In the genomic region with DNA sequence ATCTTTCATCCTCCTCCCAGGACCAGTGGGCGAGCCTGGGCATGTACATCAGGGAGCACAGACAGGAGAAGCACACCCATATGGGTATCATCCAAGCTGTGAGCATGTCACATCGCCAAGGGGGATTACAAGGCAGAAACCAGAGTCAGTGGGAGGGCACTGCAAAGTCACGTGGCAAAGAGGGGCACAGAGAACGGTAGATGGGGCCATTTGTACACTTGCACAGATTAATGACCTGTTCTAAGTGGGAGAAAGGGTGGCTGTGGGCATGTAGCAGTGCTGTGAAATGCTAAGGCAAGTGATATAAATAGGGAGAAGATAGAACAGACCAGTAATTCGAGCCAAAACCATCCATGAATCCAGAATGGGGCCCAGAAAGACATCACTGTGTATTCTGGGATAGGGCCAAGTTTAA, we compare ENCODE assay signal across 13 cellular contexts.
A peak's percentile ranks its signal among the peaks of the same experiment; 100 is the strongest.
DNase-seq lines count a peak whose midpoint lies in the region; ATAC-seq and TF ChIP-seq lines count a peak whose summit lies in the region.
"Had no signal": no experiment of that assay in that cellular context is flagged by ENCODE, and none has a peak within 500 bp of the region (broad histone marks: within the 10 kb centered on the region; RNA-seq: fewer than 3 reads in every experiment).

No MANE protein-coding gene starts in this region.

- DNase-seq in EH (ENCODE audit: low read depth) (peak; percentile 64), NCI-H146 (lab: John Stamatoyannopoulos, UW) (peak; percentile 70), activated B cell treated with CpG ODN at 0.5 μM for 24 hours (no peak), epidermal melanocyte (ENCODE audit: insufficient read length, low spot score) (no peak), H9 (no peak)
- DNase-seq: NCI-H82 had no signal

- H4K20me1 ChIP-seq in H9 (ENCODE audit: control insufficient read depth, insufficient read depth, insufficient read length): no peaks in the 10 kb centered on the region

- no peak overlapping the region for H2BK12ac ChIP-seq in H9 (ENCODE audit: insufficient read length, low read depth, low read length)

- H2BK15ac ChIP-seq in H9 (ENCODE audit: low read depth, low read length): no peak overlapping the region

- TF ChIP-seq CTCF in activated B cell treated with CpG ODN at 0.5 μM for 24 hours (IDR thresholded peaks at IDR 0.05) (no peak), H9 (conservative IDR thresholded peaks at IDR 0.05) (no peak), gastroesophageal sphincter (IDR thresholded peaks at IDR 0.05) (no peak)

- H3K27ac ChIP-seq in muscle layer of colon (ENCODE audit: low read depth, low read length) (peak overlapping the region; percentile 24), H9 (ENCODE audit: insufficient read length, low read depth, low read length) (no peak overlapping the region), gastroesophageal sphincter (no peak overlapping the region)
- H3K27ac ChIP-seq: breast epithelium, thyroid gland, VCaP had no signal

- H3K4me1 ChIP-seq in muscle layer of colon (ENCODE audit: insufficient read depth, low read length) (peaks cover 23% of the 10 kb centered on the region), H9 (ENCODE audit: insufficient read depth, low read length) (no peaks in the 10 kb centered on the region), gastroesophageal sphincter (no peaks in the 10 kb centered on the region)
- H3K4me1 ChIP-seq: breast epithelium had no signal

- H2BK5ac ChIP-seq in H9 (ENCODE audit: insufficient read length, low read length): no peak overlapping the region

- H3K9ac ChIP-seq in muscle layer of colon (ENCODE audit: low read length) (no peak overlapping the region), H9 (ENCODE audit: extremely low read depth, insufficient read length, low read length) (no peak overlapping the region)

- H4K8ac ChIP-seq in H9 (replicated peaks; ENCODE audit: insufficient read length, low read depth, low read length): no peak overlapping the region

- no peak overlapping the region for H3T11ph ChIP-seq in H9 (ENCODE audit: low read length)

- WGBS in H9 (ENCODE audit: extremely low coverage, insufficient read length, low lambda C conversion rate): no CpG with 5 or more reads among the region's 5 CpGs
- WGBS in gastroesophageal sphincter (ENCODE audit: low coverage in 1 of 2), 2 donors: 43 to 51% methylated on average over 1 to 4 of the region's 5 CpGs

- H2BK20ac ChIP-seq in H9 (ENCODE audit: low read depth, low read length, poor library complexity, severe bottlenecking): no peak overlapping the region

- no peak overlapping the region for H4K5ac ChIP-seq in H9 (ENCODE audit: insufficient read length, low read depth, low read length)

- H2BK120ac ChIP-seq in H9 (ENCODE audit: low read depth, low read length, poor library complexity, severe bottlenecking): no peak overlapping the region

- no peak overlapping the region for H3K4ac ChIP-seq in H9 (ENCODE audit: low read depth, low read length)

- H2AK5ac ChIP-seq in H9 (ENCODE audit: insufficient read length, low read length): no peak overlapping the region

- ATAC-seq in activated B cell treated with CpG ODN at 0.5 μM for 24 hours (ENCODE audit: low read depth) (no peak), gastroesophageal sphincter (no peak), GM18498 (IDR thresholded peaks at IDR 0.05; ENCODE audit: unreplicated experiment) (no peak)

- no peaks in the 10 kb centered on the region for H3K27me3 Mint-ChIP-seq in activated B cell treated with CpG ODN at 0.5 μM for 24 hours
- H3K27me3 Mint-ChIP-seq in H9 (ENCODE audit: low read depth): no peaks in the 10 kb centered on the region; the same call in 1 of the 2 replicates

- H3K18ac ChIP-seq in H9 (ENCODE audit: insufficient read length, low read depth, low read length): no peak overlapping the region

- H3K36me3 ChIP-seq in muscle layer of colon (ENCODE audit: insufficient read depth, low read length) (no peaks in the 10 kb centered on the region), gastroesophageal sphincter (no peaks in the 10 kb centered on the region)
- H3K36me3 ChIP-seq: breast epithelium, thyroid gland had no signal

- TF ChIP-seq POLR2A in gastroesophageal sphincter (IDR thresholded peaks at IDR 0.05): no peak

- H3K27ac Mint-ChIP-seq in activated B cell treated with CpG ODN at 0.5 μM for 24 hours (peak overlapping the region; percentile 19), H9 (peak overlapping the region in 1 of 3 experiments; percentile 45; a peak in 3 of 7 replicates)
- H3K27ac Mint-ChIP-seq: mesothelial cell of epicardium had no signal

- no peak overlapping the region for H3K4me2 ChIP-seq in H9 (ENCODE audit: insufficient read depth, insufficient read length, low read length)

- H3K56ac ChIP-seq in H9 (ENCODE audit: insufficient read length, low read depth, low read length): no peak overlapping the region

- CTCF ChIA-PET in activated B cell treated with CpG ODN at 0.5 μM for 24 hours (lab: Charles Lee): no interaction called here

- H3K79me2 ChIP-seq in H9 (ENCODE audit: insufficient read depth, low read length): no peaks in the 10 kb centered on the region

- H3K23ac ChIP-seq in H9 (ENCODE audit: insufficient read length, low read depth, low read length): no peak overlapping the region

- no peak overlapping the region for H4K91ac ChIP-seq in H9 (ENCODE audit: insufficient read length, low read depth, low read length)

- no peak overlapping the region for H3K14ac ChIP-seq in H9 (ENCODE audit: insufficient read depth, low read length)

- POLR2A ChIA-PET in activated B cell treated with CpG ODN at 0.5 μM for 24 hours (lab: Charles Lee): no interaction called here

- H3K27me3 ChIP-seq in muscle layer of colon (ENCODE audit: control insufficient read depth in 1 of 2, insufficient read depth in 2 of 2, low read length in 2 of 2): no peaks in the 10 kb centered on the region
- no peaks in the 10 kb centered on the region for H3K27me3 ChIP-seq in H9 (ENCODE audit: insufficient read depth, low read length)
- no peaks in the 10 kb centered on the region for H3K27me3 ChIP-seq in gastroesophageal sphincter
- H3K27me3 ChIP-seq: breast epithelium, thyroid gland had no signal

- H3K79me1 ChIP-seq in H9 (ENCODE audit: insufficient read depth, low read depth, low read length, poor library complexity, severe bottlenecking): no peaks in the 10 kb centered on the region

- H3K9me3 ChIP-seq in muscle layer of colon (ENCODE audit: low read length): no peaks in the 10 kb centered on the region
- no peaks in the 10 kb centered on the region for H3K9me3 ChIP-seq in H9 (ENCODE audit: control insufficient read depth, low read depth, low read length)
- no peaks in the 10 kb centered on the region for H3K9me3 ChIP-seq in gastroesophageal sphincter
- H3K9me3 ChIP-seq: breast epithelium, thyroid gland had no signal

- H3K36me3 Mint-ChIP-seq in activated B cell treated with CpG ODN at 0.5 μM for 24 hours (ENCODE audit: low read depth): peaks cover 22% of the 10 kb centered on the region
- no peaks in the 10 kb centered on the region for H3K36me3 Mint-ChIP-seq in H9 (ENCODE audit: insufficient read depth in 1 of 3, low read depth in 3 of 3)
- H3K36me3 Mint-ChIP-seq: mesothelial cell of epicardium had no signal

- intact Hi-C loops in activated B cell treated with CpG ODN at 0.5 μM for 24 hours (cut with micrococcal nuclease): no loop called here

- no peak overlapping the region for H2AFZ ChIP-seq in H9 (ENCODE audit: low read length)

- no peak for TF ChIP-seq EP300 in gastroesophageal sphincter (IDR thresholded peaks at IDR 0.05)

- no peaks in the 10 kb centered on the region for H3K23me2 ChIP-seq in H9 (ENCODE audit: insufficient read length, low read depth, low read length, poor library complexity, severe bottlenecking)

- H3K9me3 Mint-ChIP-seq in activated B cell treated with CpG ODN at 0.5 μM for 24 hours: no peaks in the 10 kb centered on the region
- no peaks in the 10 kb centered on the region for H3K9me3 Mint-ChIP-seq in H9
- H3K9me3 Mint-ChIP-seq: mesothelial cell of epicardium had no signal

- peaks cover 82% of the 10 kb centered on the region for H3K4me1 Mint-ChIP-seq in activated B cell treated with CpG ODN at 0.5 μM for 24 hours
- H3K4me1 Mint-ChIP-seq in H9: peaks cover 13 to 17% of the 10 kb centered on the region in 2 experiments

- H3K4me3 Mint-ChIP-seq in activated B cell treated with CpG ODN at 0.5 μM for 24 hours (no peak overlapping the region), H9 (no peak overlapping the region)
- H3K4me3 Mint-ChIP-seq: mesothelial cell of epicardium had no signal

- H3K4me3 ChIP-seq in muscle layer of colon (ENCODE audit: low read depth in 1 of 2, low read length in 2 of 2) (no peak overlapping the region), gastroesophageal sphincter (no peak overlapping the region)
- H3K4me3 ChIP-seq: breast epithelium, thyroid gland had no signal

Comparison
In these comparisons a context has a peak if more than half of its experiments do, and no peak if none do; other contexts are left out.
1. DNase-seq: peak in EH (single experiment) and NCI-H146 (single experiment); none in activated B cell treated with CpG ODN at 0.5 μM for 24 hours (single experiment), epidermal melanocyte (single experiment) and H9 (single experiment).